1 cellular context compared by ENCODE assay signal in genomic region chr21:37557261-37557950, GRCh38.
TF ChIP-seq lines count a peak whose summit lies in the region.

No MANE protein-coding gene starts in this region.

TF ChIP-seq in GM12878, 131 proteins besides CTCF, POLR2A, EP300 and RAD21 (continued from another document and continues in another):
- no peak for TF ChIP-seq E4F1 (IDR thresholded peaks at IDR 0.05; ENCODE audit: borderline replicate concordance, partially characterized antibody)
- TF ChIP-seq JUNB (IDR thresholded peaks at IDR 0.05): peak; percentile 40
- TF ChIP-seq CREB1 (IDR thresholded peaks at IDR 0.05; ENCODE audit: low read depth): no peak
- TF ChIP-seq CEBPB (IDR thresholded peaks at IDR 0.05; ENCODE audit: borderline replicate concordance in 1 of 2, low read depth in 2 of 2, low read length in 2 of 2): no peak
- peak; percentile 66; the same call in 1 of the 2 replicates for TF ChIP-seq RELB (IDR thresholded peaks at IDR 0.05; ENCODE audit: low read depth)
- TF ChIP-seq ZNF622 (IDR thresholded peaks at IDR 0.05): no peak
- TF ChIP-seq PRDM15 (CRISPR knock-in tag; IDR thresholded peaks at IDR 0.05): no peak
- TF ChIP-seq ZNF687 (IDR thresholded peaks at IDR 0.05): no peak
- peak; percentile 90 for TF ChIP-seq IRF4 (IDR thresholded peaks at IDR 0.05; ENCODE audit: low read depth, low read length)
- no peak for TF ChIP-seq ZNF592 (IDR thresholded peaks at IDR 0.05)
- no peak for TF ChIP-seq SMARCA5 (IDR thresholded peaks at IDR 0.05)
- TF ChIP-seq PKNOX1 (IDR thresholded peaks at IDR 0.05): peak; percentile 83
- no peak for TF ChIP-seq ZSCAN29 (IDR thresholded peaks at IDR 0.05)
- 0 out of 2 replicates have a peak, but pooled peaks have one; percentile 32 for TF ChIP-seq GATAD2B (conservative IDR thresholded peaks at IDR 0.05; ENCODE audit: low read depth)
- no peak for TF ChIP-seq ESRRA (IDR thresholded peaks at IDR 0.05; ENCODE audit: low read length)
- TF ChIP-seq ZNF207 (IDR thresholded peaks at IDR 0.05; ENCODE audit: borderline replicate concordance): no peak
- TF ChIP-seq KLF5 (IDR thresholded peaks at IDR 0.05; ENCODE audit: partially characterized antibody): no peak
- peak; percentile 83 to 87; a peak in 3 of 4 replicates for TF ChIP-seq IKZF2 (IDR thresholded peaks at IDR 0.05)
- no peak for TF ChIP-seq CHD2 (IDR thresholded peaks at IDR 0.05; ENCODE audit: borderline replicate concordance, low read depth, low read length)
- TF ChIP-seq ZNF217 (IDR thresholded peaks at IDR 0.05): no peak
- peak; percentile 95 for TF ChIP-seq EED (IDR thresholded peaks at IDR 0.05; ENCODE audit: low read depth)
- no peak; the same call in 1 of the 2 replicates for TF ChIP-seq TBL1XR1 (IDR thresholded peaks at IDR 0.05; ENCODE audit: low read depth, low read length)
- no peak for TF ChIP-seq LARP7 (IDR thresholded peaks at IDR 0.05)
- TF ChIP-seq ZBED1 (IDR thresholded peaks at IDR 0.05; ENCODE audit: borderline replicate concordance): no peak
- TF ChIP-seq HCFC1 (IDR thresholded peaks at IDR 0.05; ENCODE audit: low read length): no peak
- no peak for TF ChIP-seq NFYA (IDR thresholded peaks at IDR 0.05; ENCODE audit: borderline replicate concordance, low read depth, low read length)
- no peak for TF ChIP-seq EGR1 (IDR thresholded peaks at IDR 0.05; ENCODE audit: borderline replicate concordance in 1 of 2, low read depth in 2 of 2, low read length in 2 of 2)
- TF ChIP-seq WRNIP1 (IDR thresholded peaks at IDR 0.05; ENCODE audit: borderline replicate concordance, low read depth, low read length): no peak
- TF ChIP-seq POLR2AphosphoS2 (IDR thresholded peaks at IDR 0.05; ENCODE audit: low read depth, low read length): no peak
- TF ChIP-seq NRF1 (conservative IDR thresholded peaks at IDR 0.05; ENCODE audit: low read depth, low read length): no peak
- TF ChIP-seq BCLAF1 (IDR thresholded peaks at IDR 0.05): no peak
- TF ChIP-seq NR2C1 (IDR thresholded peaks at IDR 0.05): no peak
- peak; percentile 53 for TF ChIP-seq MEF2B (IDR thresholded peaks at IDR 0.05; ENCODE audit: partially characterized antibody, poor library complexity, severe bottlenecking)
- no peak for TF ChIP-seq MYC (IDR thresholded peaks at IDR 0.05; ENCODE audit: insufficient read depth, insufficient read length, insufficient replicate concordance, low read length, severe bottlenecking)
- no peak for TF ChIP-seq NBN (IDR thresholded peaks at IDR 0.05)
- no peak for TF ChIP-seq MYB (IDR thresholded peaks at IDR 0.05; ENCODE audit: borderline replicate concordance, low read depth, low read length)
- no peak for TF ChIP-seq PML (IDR thresholded peaks at IDR 0.05; ENCODE audit: low read length)
- TF ChIP-seq CBFB (IDR thresholded peaks at IDR 0.05; ENCODE audit: low read depth): no peak
- no peak for TF ChIP-seq ASH2L (IDR thresholded peaks at IDR 0.05; ENCODE audit: borderline replicate concordance, low read depth)
- no peak for TF ChIP-seq TCF7 (IDR thresholded peaks at IDR 0.05; ENCODE audit: borderline replicate concordance)
- TF ChIP-seq MTA2 (IDR thresholded peaks at IDR 0.05; ENCODE audit: low read depth): 0 out of 2 replicates have a peak, but pooled peaks have one; percentile 33
- no peak for TF ChIP-seq PBX3 (IDR thresholded peaks at IDR 0.05; ENCODE audit: insufficient replicate concordance, low read depth, low read length)
